Comparison of ENCODE assay signal across 1 cellular context in genomic region chr1:51427438-51427837, GRCh38.
A peak's percentile ranks its signal among the peaks of the same experiment; 100 is the strongest.
TF ChIP-seq lines count a peak whose summit lies in the region.

No MANE protein-coding gene starts in this region.

TF ChIP-seq in K562, 482 proteins besides CTCF, POLR2A, EP300 and RAD21 (continued from another document):
- TF ChIP-seq AFF1 (IDR thresholded peaks at IDR 0.05; ENCODE audit: low read depth in 1 of 2, partially characterized antibody in 2 of 2), result no peak
- peak; percentile 74 for TF ChIP-seq MEIS2 (IDR thresholded peaks at IDR 0.05; ENCODE audit: partially characterized antibody)
- TF ChIP-seq ZNF551 (CRISPR knock-in tag; IDR thresholded peaks at IDR 0.05), result no peak
- TF ChIP-seq ZNF785 (CRISPR knock-in tag; IDR thresholded peaks at IDR 0.05), result no peak
- TF ChIP-seq PKNOX1 (IDR thresholded peaks at IDR 0.05), result peak; percentile 41
- no peak for TF ChIP-seq NR2F6 (CRISPR knock-in tag; IDR thresholded peaks at IDR 0.05)
- TF ChIP-seq PHF20 (IDR thresholded peaks at IDR 0.05; ENCODE audit: partially characterized antibody), result no peak
- no peak for TF ChIP-seq ETS1 (conservative IDR thresholded peaks at IDR 0.05; ENCODE audit: control insufficient read depth, low read depth, low read length)
- no peak for TF ChIP-seq ZNF212 (CRISPR knock-in tag; IDR thresholded peaks at IDR 0.05)
- TF ChIP-seq SRF (CRISPR knock-in tag; IDR thresholded peaks at IDR 0.05), result no peak
